In genomic region chr1:53888716-53889115, GRCh38 we compare ENCODE assay signal across 10 cellular contexts. TPM values are rescaled to one million over a fixed set of nuclear protein-coding genes. Genes with fewer than 3 reads are reported as not detected.
DNase-seq lines count a peak whose midpoint lies in the region; ATAC-seq and TF ChIP-seq lines count a peak whose summit lies in the region.
"Had no signal": no experiment of that assay in that cellular context is flagged by ENCODE, and none has a peak within 500 bp of the region (broad histone marks: within the 10 kb centered on the region; RNA-seq: fewer than 3 reads in every experiment).

No MANE protein-coding gene starts in this region.

- WGBS in right cardiac atrium = 60% methylated on average over 1 of the region's 1 CpG
- 29 to 42% methylated on average over 1 of the region's 1 CpG for WGBS in body of pancreas, 2 donors

- H3K27me3 ChIP-seq in right cardiac atrium (ENCODE audit: control insufficient read depth, insufficient read depth) (no peaks in the 10 kb centered on the region), body of pancreas (no peaks in the 10 kb centered on the region), uterus (no peaks in the 10 kb centered on the region)

- ATAC-seq in right cardiac atrium = no peak
- ATAC-seq in left ventricle myocardium superior = no peak
- no peak for ATAC-seq in body of pancreas

- H3K36me3 ChIP-seq in body of pancreas (replicated peaks in 1 of 2; ENCODE audit: insufficient read depth in 1 of 2, low read depth in 2 of 2) (no peaks in the 10 kb centered on the region), uterus (no peaks in the 10 kb centered on the region)

- peaks cover 10% of the 10 kb centered on the region for H3K4me1 Mint-ChIP-seq in mesothelial cell of epicardium

- peak overlapping the region; percentile 95 for H3K4me3 Mint-ChIP-seq in mesothelial cell of epicardium

- H3K4me3 ChIP-seq in right cardiac atrium (ENCODE audit: low read length) = peak overlapping the region; percentile 97
- H3K4me3 ChIP-seq in body of pancreas = peak overlapping the region; percentile 57 to 97
- H3K4me3 ChIP-seq in uterus = peak overlapping the region in 1 of 2 donors; percentile 97

- TF ChIP-seq POLR2A in body of pancreas (IDR thresholded peaks at IDR 0.05) = no peak
- no peak for TF ChIP-seq POLR2A in uterus (IDR thresholded peaks at IDR 0.05)

- H3K4me1 ChIP-seq in right cardiac atrium (ENCODE audit: control insufficient read depth, insufficient read depth, low read length) = no peaks in the 10 kb centered on the region
- peaks cover 17% of the 10 kb centered on the region for H3K4me1 ChIP-seq in body of pancreas
- H3K4me1 ChIP-seq in uterus = no peaks in the 10 kb centered on the region

- TF ChIP-seq CTCF in body of pancreas (IDR thresholded peaks at IDR 0.05) (no peak), mesothelial cell of epicardium (IDR thresholded peaks at IDR 0.05; ENCODE audit: unreplicated experiment) (no peak), uterus (IDR thresholded peaks at IDR 0.05) (no peak)

- no peaks in the 10 kb centered on the region for H3K36me3 Mint-ChIP-seq in mesothelial cell of epicardium

- H3K9me3 ChIP-seq in right cardiac atrium (ENCODE audit: control insufficient read depth, low read length) = no peaks in the 10 kb centered on the region
- no peaks in the 10 kb centered on the region for H3K9me3 ChIP-seq in body of pancreas
- no peaks in the 10 kb centered on the region for H3K9me3 ChIP-seq in uterus

- no peak for DNase-seq in right cardiac atrium
- no peak for DNase-seq in left ventricle myocardium superior
- no peak for DNase-seq in body of pancreas
- no peak for DNase-seq in mesothelial cell of epicardium (ENCODE audit: low spot score in 2 of 2, unreplicated experiment in 2 of 2)
- DNase-seq in uterus = no peak
- no peak for DNase-seq in midbrain (lab: John Stamatoyannopoulos, UW)
- DNase-seq in GOT3 (lab: John Stamatoyannopoulos, UW) = no peak
- DNase-seq in MV-4-11 (lab: John Stamatoyannopoulos, UW) = no peak

- H3K27me3 Mint-ChIP-seq in mesothelial cell of epicardium (ENCODE audit: low read depth) = no peaks in the 10 kb centered on the region

- peak overlapping the region; percentile 85 for H3K27ac Mint-ChIP-seq in mesothelial cell of epicardium

- no peak overlapping the region for H3K27ac ChIP-seq in right cardiac atrium (ENCODE audit: low read length)
- H3K27ac ChIP-seq in body of pancreas = peak overlapping the region in 1 of 4 donors; percentile 64
- peak overlapping the region; percentile 66 to 79 for H3K27ac ChIP-seq in uterus

- intact Hi-C loops in right cardiac atrium (cut with DNase I) = no loop called here
- intact Hi-C loops in left ventricle myocardium superior (cut with micrococcal nuclease) = no loop called here
- intact Hi-C loops in body of pancreas (cut with DNase I) = no loop called here
- intact Hi-C loops in uterus (cut with DNase I; ENCODE audit: low total_unique reads) = no loop called here

- H3K9me3 Mint-ChIP-seq in mesothelial cell of epicardium = no peaks in the 10 kb centered on the region

RNA-seq across cellular contexts. Expression of gene YIPF1, which starts 0.9 kb away (rescaled TPM):
- total RNA-seq in right cardiac atrium (10 to 100 TPM; 13.3 to 15.7 (median 15.6) TPM), left ventricle myocardium superior (12.5 TPM), body of pancreas (10 to 100 TPM; 16.1 to 21.1 TPM), mesothelial cell of epicardium (29.1 to 30.9 TPM (median 30.2 TPM) in 3 replicates), uterus (10 to 100 TPM in 3 of 4 donors, 1 to 10 TPM in 1; 6.7 to 25.9 (median 14.8) TPM)
- 13.4 TPM for polyA plus RNA-seq in right cardiac atrium

RNA-seq across cellular contexts. Expression of gene DIO1, which starts 5.3 kb away (rescaled TPM):
- total RNA-seq in right cardiac atrium (not detected), left ventricle myocardium superior (not detected), body of pancreas (not detected), mesothelial cell of epicardium (not detected in 3 replicates), uterus (1 to 10 TPM in 1 of 4 donors, not detected in 3; 2.1 TPM)
- polyA plus RNA-seq in right cardiac atrium = not detected
- total RNA-seq: Daoy, ureter had no signal

RNA-seq across cellular contexts. Expression of gene NDC1, which starts 50.6 kb away (rescaled TPM):
- total RNA-seq in right cardiac atrium (1 to 10 TPM; 5.0 to 8.5 (median 6.7) TPM), left ventricle myocardium superior (6.7 TPM), body of pancreas (1 to 10 TPM; 2.3 to 7.3 TPM), mesothelial cell of epicardium (19.3 to 21.9 TPM (median 20.6 TPM) in 3 replicates), uterus (10 to 100 TPM in 3 of 4 donors, 1 to 10 TPM in 1; 6.1 to 41.8 (median 16.8) TPM)
- 2.5 TPM for polyA plus RNA-seq in right cardiac atrium

RNA-seq across cellular contexts. Expression of gene IFT25, which starts 56.8 kb away (rescaled TPM):
- total RNA-seq in right cardiac atrium (10 to 100 TPM; 14.2 to 16.8 (median 15.2) TPM), left ventricle myocardium superior (8.8 TPM), body of pancreas (10 to 100 TPM in 1 of 2 donors, 1 to 10 TPM in 1; 6.6 to 17.6 TPM), mesothelial cell of epicardium (36.8 to 38.2 TPM (median 37.0 TPM) in 3 replicates), uterus (10 to 100 TPM in 3 of 4 donors, 1 to 10 TPM in 1; 1.3 to 40.6 (median 28.7) TPM)
- polyA plus RNA-seq in right cardiac atrium = 20.5 TPM

RNA-seq across cellular contexts. Expression of gene LRRC42, which starts 57.4 kb away (rescaled TPM):
- total RNA-seq in right cardiac atrium = 10 to 100 TPM; 11.8 to 19.5 (median 15.4) TPM
- polyA plus RNA-seq in right cardiac atrium = 8.8 TPM
- total RNA-seq in left ventricle myocardium superior = 13.2 TPM
- 10 to 100 TPM in 1 of 2 donors, 1 to 10 TPM in 1; 2.3 to 17.1 TPM for total RNA-seq in body of pancreas
- 42.1 to 43.4 TPM (median 43.2 TPM) in 3 replicates for total RNA-seq in mesothelial cell of epicardium
- 10 to 100 TPM in 3 of 4 donors, under 1 TPM in 1; 0.51 to 30.7 (median 25.1) TPM for total RNA-seq in uterus
